Comparison of ENCODE assay signal across 8 cellular contexts in the genomic region with DNA sequence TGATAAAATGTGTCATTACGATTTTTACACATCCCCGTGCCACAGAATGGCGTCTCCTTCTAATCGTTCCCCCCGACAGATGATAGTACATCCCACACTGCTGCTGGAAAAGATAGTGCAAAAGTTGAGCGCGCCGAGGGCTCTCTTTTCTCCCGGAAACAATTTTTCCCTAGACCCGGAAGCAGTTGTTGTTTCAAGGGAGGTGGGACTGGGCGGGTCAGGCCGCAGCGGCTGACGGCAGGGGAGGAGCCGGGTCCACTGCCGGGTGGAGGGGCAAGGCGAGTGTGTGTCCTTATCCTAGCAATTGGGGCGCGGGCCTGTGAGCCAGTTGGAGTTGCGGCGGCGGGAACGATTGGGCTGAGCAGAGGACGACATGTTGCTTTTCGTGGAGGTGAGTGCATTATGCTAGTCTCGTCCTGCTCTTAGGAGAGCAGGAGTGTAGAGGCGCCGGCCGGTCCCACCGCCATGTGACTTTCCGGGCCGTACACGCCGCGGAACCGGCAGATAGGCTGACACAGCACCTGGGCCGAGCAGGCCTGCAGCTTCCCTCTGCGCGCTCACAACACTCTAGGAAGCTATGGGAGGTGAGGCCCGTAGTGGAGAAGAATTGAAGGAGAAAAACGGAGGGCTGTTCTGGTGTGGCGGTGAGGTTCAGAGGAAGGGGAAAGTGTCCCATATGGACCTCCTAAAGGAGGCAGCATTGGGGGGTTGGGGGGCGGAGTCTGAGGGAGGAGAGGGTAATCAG.
A peak's percentile ranks its signal among the peaks of the same experiment; 100 is the strongest.
DNase-seq lines count a peak whose midpoint lies in the region; ATAC-seq lines count a peak whose summit lies in the region.

TSS of gene LARP4 (plus strand) at position 248 of the 745 bp plus-strand sequence. CDS start at position 374, 126 bp downstream.

- H3K36me3 Mint-ChIP-seq in central memory CD8-positive, alpha-beta T cell (ENCODE audit: insufficient read depth) = peaks cover 9% of the 10 kb centered on the region

- no peaks in the 10 kb centered on the region for H3K9me3 Mint-ChIP-seq in central memory CD8-positive, alpha-beta T cell

- ATAC-seq in GM19023 (IDR thresholded peaks at IDR 0.05; ENCODE audit: unreplicated experiment) (peak; percentile 94), HG03280 (IDR thresholded peaks at IDR 0.05; ENCODE audit: unreplicated experiment) (peak; percentile 95)
- ATAC-seq in central memory CD8-positive, alpha-beta T cell (replicated peaks; ENCODE audit: extremely low read depth, poor library complexity, severe bottlenecking) = peak; percentile 94

- peak within 1 kb of the TSS; percentile 93 for H3K27ac Mint-ChIP-seq in central memory CD8-positive, alpha-beta T cell (ENCODE audit: low read depth)

- peaks cover 21% of the 10 kb centered on the region for H3K27me3 Mint-ChIP-seq in central memory CD8-positive, alpha-beta T cell

- H3K4me3 Mint-ChIP-seq in central memory CD8-positive, alpha-beta T cell = peak within 1 kb of the TSS; percentile 100

- DNase-seq in AG08395 (ENCODE audit: low spot score) = peak; percentile 95
- DNase-seq in NCI-H446 (lab: John Stamatoyannopoulos, UW) = peak; percentile 89 to 94
- peak; percentile 84 for DNase-seq in activated CD4-positive, CD25-positive, alpha-beta regulatory T cell treated with anti-CD3 and anti-CD28 coated beads, Interleukin-2, amount 50 U/mL, for 16 hours (ENCODE audit: low read depth, low spot score)
- DNase-seq in central memory CD8-positive, alpha-beta T cell (ENCODE audit: low spot score in 2 of 2) = peak; percentile 73 to 83
- peak; percentile 96 for DNase-seq in iris pigment epithelial cell (ENCODE audit: low read depth)
- peak; percentile 81 to 88 for DNase-seq in stimulated activated CD4-positive, alpha-beta T cell treated with anti-CD3 and anti-CD28 coated beads, Interleukin-12 subunit alpha, Interleukin-12 subunit beta, amount 100 ng/mL, for 24 hours (ENCODE audit: low read depth in 2 of 2)

- H3K4me1 Mint-ChIP-seq in central memory CD8-positive, alpha-beta T cell = peaks cover 30% of the 10 kb centered on the region

Comparison
In these comparisons a context has a peak if more than half of its experiments do, and no peak if none do; other contexts are left out.
1. Peak in every context shown above with its lines: DNase-seq and ATAC-seq.